ENCODE assay signal across 8 cellular contexts in genomic region chr5:141848771-141849370, GRCh38. TPM values are rescaled to one million over a fixed set of nuclear protein-coding genes. Genes with fewer than 3 reads are reported as not detected.
DNase-seq lines count a peak whose midpoint lies in the region; ATAC-seq, FAIRE-seq and TF ChIP-seq lines count a peak whose summit lies in the region.

No MANE protein-coding gene starts in this region.

- H3K27me3 ChIP-seq in GM23338 (ENCODE audit: insufficient read depth) (no peaks in the 10 kb centered on the region), astrocyte (ENCODE audit: insufficient read depth, low read length) (no peaks in the 10 kb centered on the region)

- H3K4me3 ChIP-seq in GM23338, result peak overlapping the region; percentile 91
- peak overlapping the region; percentile 69 for H3K4me3 ChIP-seq in astrocyte (ENCODE audit: insufficient read depth, low read depth, low read length)

- H3K9me2 ChIP-seq in GM23338 (ENCODE audit: insufficient read depth), result no peaks in the 10 kb centered on the region

- H3K36me3 ChIP-seq in GM23338 (ENCODE audit: insufficient read depth) (no peaks in the 10 kb centered on the region), astrocyte (ENCODE audit: insufficient read depth, low read length) (no peaks in the 10 kb centered on the region)

- H3K4me1 Mint-ChIP-seq in GM23338 (peaks cover 67% of the 10 kb centered on the region), astrocyte (ENCODE audit: low read depth, unreplicated experiment) (peaks cover 13% of the 10 kb centered on the region), immature natural killer cell (peaks cover 9 to 11% of the 10 kb centered on the region in 2 donors)

- peak overlapping the region; percentile 91 for H3K9ac ChIP-seq in astrocyte (ENCODE audit: low read length)

- H3F3A ChIP-seq in GM23338 (replicated peaks; ENCODE audit: low read depth), result peaks cover 45% of the 10 kb centered on the region

- peaks cover 14% of the 10 kb centered on the region for H3K79me2 ChIP-seq in GM23338 (replicated peaks; ENCODE audit: insufficient read depth)
- H3K79me2 ChIP-seq in astrocyte (ENCODE audit: insufficient read depth, low read length), result no peaks in the 10 kb centered on the region

- H3K4me2 ChIP-seq in GM23338, result peak overlapping the region; percentile 100
- peak overlapping the region; percentile 93 for H3K4me2 ChIP-seq in astrocyte (ENCODE audit: low read length)

- H3K4me1 ChIP-seq in GM23338 (ENCODE audit: insufficient read depth), result peaks cover 64% of the 10 kb centered on the region
- peaks cover 20% of the 10 kb centered on the region for H3K4me1 ChIP-seq in astrocyte (ENCODE audit: insufficient read depth, low read length)

- H3K36me3 Mint-ChIP-seq in GM23338 (ENCODE audit: low read depth) (peaks cover 19% of the 10 kb centered on the region), astrocyte (ENCODE audit: low read depth, unreplicated experiment) (no peaks in the 10 kb centered on the region), immature natural killer cell (no peaks in the 10 kb centered on the region)

- peak overlapping the region; percentile 75 for H3K4me3 Mint-ChIP-seq in GM23338
- peak overlapping the region; percentile 80 for H3K4me3 Mint-ChIP-seq in astrocyte (ENCODE audit: unreplicated experiment)
- H3K4me3 Mint-ChIP-seq in immature natural killer cell, result peak overlapping the region; percentile 83 to 90 (median 88)

- no peaks in the 10 kb centered on the region for H3K9me3 ChIP-seq in astrocyte (ENCODE audit: insufficient read depth, low read depth, low read length)

- H2AFZ ChIP-seq in GM23338 (no peak overlapping the region), astrocyte (ENCODE audit: low read depth, low read length) (peak overlapping the region; percentile 83)

- in situ Hi-C loops in GM13977 (cut with MboI; ENCODE audit: low pct_unique_long_range_greater_than_20kb, low sequenced_read_pairs, unreplicated experiment), result no loop called here

- H3K27me3 Mint-ChIP-seq in GM23338 (ENCODE audit: insufficient read depth, low read depth, poor library complexity) (peaks cover 12% of the 10 kb centered on the region), astrocyte (ENCODE audit: low read depth, unreplicated experiment) (no peaks in the 10 kb centered on the region), immature natural killer cell (ENCODE audit: low read depth in 3 of 3) (peaks cover 0 to 7% (median 3%) of the 10 kb centered on the region in 3 donors)

- ATAC-seq in GM23338 (peak; percentile 53), HG02938 (IDR thresholded peaks at IDR 0.05; ENCODE audit: unreplicated experiment) (no peak)

- H3K27ac Mint-ChIP-seq in GM23338 (peak overlapping the region; percentile 98), astrocyte (ENCODE audit: unreplicated experiment) (peak overlapping the region; percentile 96), immature natural killer cell (peak overlapping the region; percentile 31 to 85 (median 77))

- H3K27ac ChIP-seq in GM23338 (ENCODE audit: low read depth) (peak overlapping the region; percentile 100), astrocyte (ENCODE audit: low read depth, low read length) (peak overlapping the region; percentile 86)

- TF ChIP-seq CTCF in GM23338 (conservative IDR thresholded peaks at IDR 0.05; ENCODE audit: low read depth in 2 of 2) (no peak), astrocyte (IDR thresholded peaks at IDR 0.05; ENCODE audit: insufficient read depth, low read depth, low read length) (no peak), GM13977 (IDR thresholded peaks at IDR 0.05; ENCODE audit: extremely low read depth, insufficient read depth, missing control alignments) (no peak)

- no peaks in the 10 kb centered on the region for H4K20me1 ChIP-seq in GM23338 (replicated peaks; ENCODE audit: insufficient read depth)
- H4K20me1 ChIP-seq in astrocyte (ENCODE audit: insufficient read depth, low read length), result no peaks in the 10 kb centered on the region

- FAIRE-seq in astrocyte (lab: Jason Lieb, UNC), result peak; percentile 47

- DNase-seq in EL, result peak; percentile 80
- DNase-seq in GM23338 (ENCODE audit: low spot score), result peak; percentile 95
- DNase-seq in NCI-H226, result peak; percentile 88
- peak; percentile 62 for DNase-seq in astrocyte (ENCODE audit: low read depth)
- DNase-seq in immature natural killer cell, result peak in 1 of 3 donors; percentile 4
- DNase-seq in stimulated activated CD4-positive, alpha-beta T cell treated with anti-CD3 and anti-CD28 coated beads, Interleukin-4, amount 100 ng/mL, for 1 hour, result peak; percentile 32
- DNase-seq in GM13977 (ENCODE audit: low spot score), result no peak

- H3K9me3 Mint-ChIP-seq in GM23338, result no peaks in the 10 kb centered on the region
- no peaks in the 10 kb centered on the region for H3K9me3 Mint-ChIP-seq in astrocyte (ENCODE audit: unreplicated experiment)
- no peaks in the 10 kb centered on the region for H3K9me3 Mint-ChIP-seq in immature natural killer cell

TF ChIP-seq in GM23338, 12 proteins besides CTCF, POLR2A, EP300 and RAD21:
- peak; percentile 37; the same call in 1 of the 2 replicates for TF ChIP-seq POLR2AphosphoS5 (IDR thresholded peaks at IDR 0.05; ENCODE audit: low read depth)
- TF ChIP-seq NANOG (IDR thresholded peaks at IDR 0.05; ENCODE audit: borderline replicate concordance), result no peak
- TF ChIP-seq ZNF462 (CRISPR knock-in tag; IDR thresholded peaks at IDR 0.05), result peak; percentile 20; the same call in 1 of the 2 replicates

RNA-seq across cellular contexts. Expression of gene PCDH1, which starts 29.3 kb away (rescaled TPM):
- 155 and 183 TPM in 2 replicates for total RNA-seq in GM23338 (2014; rRNA removed; shearing (Covaris generic))
- polyA plus RNA-seq in GM23338 (2016; fragmentation: Nextera tagmentation; extraction: Ambion mirVana) (26.2 and 27.8 TPM in 2 replicates), immature natural killer cell (10 to 100 TPM; 19.0 to 26.7 (median 21.8) TPM)
- total RNA-seq in astrocyte, result 9.1 and 11.5 TPM in 2 replicates

Comparison
In these comparisons a context has a peak if more than half of its experiments do, and no peak if none do; other contexts are left out.
1. RNA of gene PCDH1, which starts 29.3 kb away (total RNA-seq): 155 to 183 TPM in GM23338; 9.1 to 11.5 TPM in astrocyte; every median in the first group is over 10 times any median in the second.
2. Peak in every context shown above with its lines, with median percentiles within 50 percentile points of each other: H3K27ac Mint-ChIP-seq and H3K4me3 Mint-ChIP-seq.